Comparison of ENCODE assay signal across 24 cellular contexts in the genomic region with DNA sequence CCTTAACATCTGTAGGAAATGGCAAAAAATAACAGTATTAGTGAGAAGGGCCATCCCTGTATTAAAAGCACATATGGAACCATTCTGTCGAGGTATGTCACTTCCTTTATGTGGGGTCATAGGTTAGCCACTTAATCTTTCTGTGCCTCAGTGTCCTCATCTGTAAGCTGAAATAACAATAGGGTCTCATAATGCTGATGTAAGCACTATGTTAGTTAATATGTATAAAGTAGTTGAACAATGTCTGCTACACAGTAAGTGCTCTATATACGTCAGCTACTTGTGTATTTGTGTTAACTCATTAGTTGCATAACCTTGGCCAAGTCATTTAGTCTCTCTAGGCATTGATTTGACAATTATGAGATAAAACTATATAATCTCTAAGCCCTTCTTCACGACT. TPM values are rescaled to one million over a fixed set of nuclear protein-coding genes. Genes with fewer than 3 reads are reported as not detected.
DNase-seq lines count a peak whose midpoint lies in the region; ATAC-seq, FAIRE-seq and TF ChIP-seq lines count a peak whose summit lies in the region.
"Had no signal": no experiment of that assay in that cellular context is flagged by ENCODE, and none has a peak within 500 bp of the region (broad histone marks: within the 10 kb centered on the region; RNA-seq: fewer than 3 reads in every experiment).

No MANE protein-coding gene starts in this region.

- intact Hi-C loops in IMR-90 (cut with micrococcal nuclease) = no loop called here

- no peak overlapping the region for H2BK20ac ChIP-seq in IMR-90 (ENCODE audit: low read depth, low read length)
- H2BK20ac ChIP-seq in H1 (ENCODE audit: low read length) = no peak overlapping the region

- H4K91ac ChIP-seq in IMR-90 (ENCODE audit: insufficient read depth, low read depth, low read length) = no peak overlapping the region
- no peak overlapping the region for H4K91ac ChIP-seq in H1 (replicated peaks; ENCODE audit: insufficient read length, low read length)

- DNase-seq in SK-N-SH = no peak
- no peak for DNase-seq in IMR-90
- DNase-seq in H1 (ENCODE audit: low read depth in 1 of 2, low spot score in 2 of 2) = no peak
- DNase-seq in NCI-H1092 treated with DMSO at 0.1 percent for 48 hours (lab: John Stamatoyannopoulos, UW) = no peak
- no peak for DNase-seq in suprapubic skin (ENCODE audit: low spot score in 2 of 2)
- DNase-seq: ACHN; AML-193; BE2C; CD4-positive, alpha-beta T cell; CD8-positive, alpha-beta memory T cell; DMS53; DMS79 treated with DMSO at 0.1 percent for 48 hours; GF-D8; GOT3; H7; HCEC 1CT had no signal

- TF ChIP-seq CTCF in SK-N-SH (IDR thresholded peaks at IDR 0.05) (no peak), IMR-90 (conservative IDR thresholded peaks at IDR 0.05; ENCODE audit: low read depth, low read length) (no peak), H1 (IDR thresholded peaks at IDR 0.05; ENCODE audit: control extremely low read depth in 1 of 3, insufficient read depth in 1 of 3, low read depth in 1 of 3, low read length in 3 of 3) (no peak), suprapubic skin (IDR thresholded peaks at IDR 0.05) (no peak)

- TF ChIP-seq EP300 in SK-N-SH (IDR thresholded peaks at IDR 0.05; ENCODE audit: borderline replicate concordance in 1 of 2, low read depth in 1 of 2, low read length in 1 of 2) = no peak
- TF ChIP-seq EP300 in H1 (IDR thresholded peaks at IDR 0.05; ENCODE audit: borderline replicate concordance in 1 of 2, low read depth in 2 of 2, low read length in 2 of 2) = no peak
- no peak for TF ChIP-seq EP300 in suprapubic skin (IDR thresholded peaks at IDR 0.05)

- H3K23ac ChIP-seq in IMR-90 (ENCODE audit: low read depth, low read length) (no peak overlapping the region), H1 (ENCODE audit: insufficient read length) (no peak overlapping the region)

- WGBS in SK-N-SH (ENCODE audit: low lambda C conversion rate) = 72% methylated on average over 3 of the region's 3 CpGs
- no CpG with 5 or more reads among the region's 3 CpGs for WGBS in IMR-90 (ENCODE audit: extremely low coverage in 2 of 2, insufficient read length in 1 of 2), 2 experiments
- WGBS in H1 (ENCODE audit: extremely low coverage in 1 of 2, insufficient coverage in 1 of 2, insufficient read length in 1 of 2, insufficient replicate concordance in 2 of 2, low coverage in 1 of 2, low lambda C conversion rate in 2 of 2, missing lambda C conversion rate in 1 of 2), 2 experiments = 87% methylated on average over 3 of the region's 3 CpGs; no CpG with 5 or more reads in 1 of the 2 experiments
- 78% methylated on average over 3 of the region's 3 CpGs for WGBS in suprapubic skin

- H3K4me2 ChIP-seq in SK-N-SH (no peak overlapping the region), IMR-90 (ENCODE audit: low read depth, low read length) (no peak overlapping the region), H1 (ENCODE audit: insufficient read depth in 1 of 2, low read depth in 2 of 2, low read length in 2 of 2) (no peak overlapping the region)
- H3K4me2 ChIP-seq: BLaER1 treated with 17β-estradiol and CSF1 and Interleukin-3, amounts not matched to agents 10 nM and 100 nM had no signal

- in situ Hi-C loops in IMR-90 (cut with MboI; ENCODE audit: low sequenced_read_pairs) = no loop called here

- H3K79me2 ChIP-seq in SK-N-SH (ENCODE audit: insufficient read depth) (no peaks in the 10 kb centered on the region), H1 (ENCODE audit: control insufficient read depth in 1 of 2, insufficient read depth in 2 of 2, low read length in 2 of 2) (no peaks in the 10 kb centered on the region)

- POLR2A ChIA-PET in SK-N-SH (lab: Yijun Ruan, JAX) = no interaction called here
- POLR2A ChIA-PET in IMR-90 (lab: Charles Lee; ENCODE audit: unreplicated experiment) = no interaction called here
- POLR2A ChIA-PET in H1 (lab: Charles Lee; ENCODE audit: partially characterized antibody) = no interaction called here

- H3K9me2 ChIP-seq in SK-N-SH = no peaks in the 10 kb centered on the region

- no peak overlapping the region for H2BK5ac ChIP-seq in IMR-90 (ENCODE audit: low read depth, low read length, poor library complexity, severe bottlenecking)
- no peak overlapping the region for H2BK5ac ChIP-seq in H1 (ENCODE audit: low read depth, low read length)

- TF ChIP-seq POLR2A in IMR-90 (IDR thresholded peaks at IDR 0.05; ENCODE audit: low read depth, low read length) (no peak), H1 (IDR thresholded peaks at IDR 0.05; ENCODE audit: control extremely low read depth in 1 of 2, low read depth in 2 of 2, low read length in 2 of 2) (no peak), suprapubic skin (IDR thresholded peaks at IDR 0.05) (no peak)

- H3K18ac ChIP-seq in IMR-90 (ENCODE audit: low read depth, low read length) (no peak overlapping the region), H1 (ENCODE audit: extremely low read depth, low read length) (no peak overlapping the region)

- H3K4me1 ChIP-seq in SK-N-SH (ENCODE audit: control insufficient read depth in 1 of 2, insufficient read depth in 2 of 2, low read depth in 1 of 2, low read length in 1 of 2) (peaks cover 0 to 3% of the 10 kb centered on the region in 2 experiments; a peak in 2 of 4 replicates), IMR-90 (ENCODE audit: control insufficient read depth, insufficient read depth, low read length) (no peaks in the 10 kb centered on the region), H1 (replicated peaks in 1 of 4; ENCODE audit: control insufficient read depth in 3 of 4, insufficient read depth in 4 of 4, low read length in 3 of 4) (peaks cover 0 to 6% (median 2%) of the 10 kb centered on the region in 4 experiments; a peak in 2 of 7 replicates), suprapubic skin (no peaks in the 10 kb centered on the region)
- H3K4me1 ChIP-seq: BLaER1 treated with 17β-estradiol and CSF1 and Interleukin-3, amounts not matched to agents 10 nM and 100 nM had no signal

- H3K9me3 ChIP-seq in SK-N-SH (no peaks in the 10 kb centered on the region), IMR-90 (ENCODE audit: control insufficient read depth, insufficient read depth, low read length) (no peaks in the 10 kb centered on the region), H1 (ENCODE audit: insufficient read depth in 2 of 2, low read depth in 1 of 2, low read length in 1 of 2) (no peaks in the 10 kb centered on the region), suprapubic skin (no peaks in the 10 kb centered on the region)
- H3K9me3 ChIP-seq: BE2C; BLaER1 treated with 17β-estradiol and CSF1 and Interleukin-3, amounts not matched to agents 10 nM and 100 nM had no signal

- no TSS peak for BruUV-seq in IMR-90 (replicated peaks; lab: Mats Ljungman, UMichigan)

- H4K20me1 ChIP-seq in SK-N-SH (ENCODE audit: insufficient read depth) (no peaks in the 10 kb centered on the region), IMR-90 (ENCODE audit: insufficient read depth, low read length) (no peaks in the 10 kb centered on the region), H1 (replicated peaks in 1 of 2; ENCODE audit: control insufficient read depth in 1 of 2, insufficient read depth in 2 of 2, low read length in 2 of 2) (no peaks in the 10 kb centered on the region)
- H4K20me1 ChIP-seq: BLaER1 treated with 17β-estradiol and CSF1 and Interleukin-3, amounts not matched to agents 10 nM and 100 nM had no signal

- H3K27ac ChIP-seq in SK-N-SH (ENCODE audit: low read depth in 2 of 2, low read length in 1 of 2) (no peak overlapping the region), IMR-90 (ENCODE audit: insufficient read depth, low read length) (no peak overlapping the region), H1 (ENCODE audit: low read depth, low read length) (no peak overlapping the region), suprapubic skin (no peak overlapping the region)
- H3K27ac ChIP-seq: 22Rv1; BLaER1 treated with 17β-estradiol and CSF1 and Interleukin-3, amounts not matched to agents 10 nM and 100 nM had no signal

- H3K4ac ChIP-seq in IMR-90 (ENCODE audit: low read depth, low read length) (no peak overlapping the region), H1 (replicated peaks; ENCODE audit: insufficient read length, low read depth, low read length) (no peak overlapping the region)

- H3K9ac ChIP-seq in SK-N-SH = no peak overlapping the region
- H3K9ac ChIP-seq in IMR-90 (ENCODE audit: low read depth, low read length) = no peak overlapping the region
- H3K9ac ChIP-seq in H1 (replicated peaks in 1 of 4; ENCODE audit: extremely low read depth in 1 of 4, low read depth in 3 of 4, low read length in 3 of 4) = no peak overlapping the region
- H3K9ac ChIP-seq: BLaER1 treated with 17β-estradiol and CSF1 and Interleukin-3, amounts not matched to agents 10 nM and 100 nM had no signal

- H3K4me3 ChIP-seq in SK-N-SH (ENCODE audit: low read depth in 2 of 2, low read length in 1 of 2) (no peak overlapping the region), IMR-90 (ENCODE audit: insufficient read depth, low read depth, low read length) (no peak overlapping the region), H1 (ENCODE audit: extremely low read depth in 1 of 4, insufficient read depth in 2 of 4, low read depth in 3 of 4, low read length in 4 of 4) (no peak overlapping the region), suprapubic skin (no peak overlapping the region)
- H3K4me3 ChIP-seq: BLaER1 treated with 17β-estradiol and CSF1 and Interleukin-3, amounts not matched to agents 10 nM and 100 nM had no signal

- no peaks in the 10 kb centered on the region for H3K27me3 ChIP-seq in SK-N-SH (ENCODE audit: insufficient read depth)
- H3K27me3 ChIP-seq in IMR-90 (ENCODE audit: control insufficient read depth, insufficient read depth, low read length) = no peaks in the 10 kb centered on the region; the same call in 1 of the 2 replicates
- H3K27me3 ChIP-seq in H1 (replicated peaks in 1 of 4; ENCODE audit: control insufficient read depth in 3 of 4, extremely low read depth in 1 of 4, insufficient read depth in 3 of 4, low read length in 3 of 4) = no peaks in the 10 kb centered on the region
- no peaks in the 10 kb centered on the region for H3K27me3 ChIP-seq in suprapubic skin
- H3K27me3 ChIP-seq: BE2C; BLaER1 treated with 17β-estradiol and CSF1 and Interleukin-3, amounts not matched to agents 10 nM and 100 nM had no signal

- no peak overlapping the region for H2AFZ ChIP-seq in SK-N-SH (ENCODE audit: low read depth)
- H2AFZ ChIP-seq in IMR-90 (replicated peaks; ENCODE audit: low read length, poor library complexity) = no peak overlapping the region
- no peak overlapping the region for H2AFZ ChIP-seq in H1 (ENCODE audit: low read length)

- dilution Hi-C loops in IMR-90 (cut with HindIII; ENCODE audit: low sequenced_read_pairs, unreplicated experiment) = no loop called here

- no peaks in the 10 kb centered on the region for H3K36me3 ChIP-seq in SK-N-SH (replicated peaks in 1 of 2; ENCODE audit: control insufficient read depth in 1 of 2, insufficient read depth in 2 of 2, low read length in 1 of 2)
- H3K36me3 ChIP-seq in IMR-90 (ENCODE audit: control insufficient read depth, insufficient read depth, low read length) = no peaks in the 10 kb centered on the region
- no peaks in the 10 kb centered on the region for H3K36me3 ChIP-seq in H1 (ENCODE audit: control insufficient read depth in 2 of 4, insufficient read depth in 4 of 4, low read length in 3 of 4)
- H3K36me3 ChIP-seq in suprapubic skin = no peaks in the 10 kb centered on the region
- H3K36me3 ChIP-seq: BLaER1 treated with 17β-estradiol and CSF1 and Interleukin-3, amounts not matched to agents 10 nM and 100 nM had no signal

- H3K79me1 ChIP-seq in IMR-90 (ENCODE audit: low read depth in 1 of 2, low read length in 2 of 2) (no peaks in the 10 kb centered on the region), H1 (ENCODE audit: low read depth, low read length) (no peaks in the 10 kb centered on the region)

- no peak for TF ChIP-seq RAD21 in SK-N-SH (IDR thresholded peaks at IDR 0.05; ENCODE audit: low read length)
- TF ChIP-seq RAD21 in IMR-90 (IDR thresholded peaks at IDR 0.05; ENCODE audit: low read length) = no peak
- no peak for TF ChIP-seq RAD21 in H1 (IDR thresholded peaks at IDR 0.05 in 1 of 2, conservative IDR thresholded peaks at IDR 0.05 in 1 of 2; ENCODE audit: low read depth in 2 of 2, low read length in 2 of 2)

- no peak overlapping the region for H2AK5ac ChIP-seq in IMR-90 (ENCODE audit: low read depth, low read length)
- H2AK5ac ChIP-seq in H1 (ENCODE audit: low read depth, low read length) = no peak overlapping the region

- no peak overlapping the region for H3K14ac ChIP-seq in IMR-90 (replicated peaks; ENCODE audit: low read depth, low read length)
- no peak overlapping the region for H3K14ac ChIP-seq in H1 (ENCODE audit: insufficient read length)

- H2BK120ac ChIP-seq in IMR-90 (ENCODE audit: low read depth, low read length) (no peak overlapping the region), H1 (replicated peaks; ENCODE audit: low read depth, low read length) (no peak overlapping the region)

- no peak overlapping the region for H2AK9ac ChIP-seq in IMR-90 (replicated peaks; ENCODE audit: low read depth, low read length, poor library complexity)

- no peaks in the 10 kb centered on the region for H3K9me1 ChIP-seq in IMR-90 (ENCODE audit: insufficient read depth, low read length)

- ATAC-seq in SK-N-SH treated with all-trans-retinoic acid at 6 μM for 48 hours (no peak), IMR-90 (ENCODE audit: low read depth) (no peak)

- no peak for FAIRE-seq in H1 (lab: Jason Lieb, UNC)
- FAIRE-seq: A204.1, GM12891, GM18507 had no signal

- no peak overlapping the region for H2BK15ac ChIP-seq in IMR-90 (ENCODE audit: low read depth, low read length)
- no peak overlapping the region for H2BK15ac ChIP-seq in H1 (ENCODE audit: low read length)

- no peak overlapping the region for H2BK12ac ChIP-seq in H1 (ENCODE audit: low read depth, low read length)

- no peak overlapping the region for H3K56ac ChIP-seq in IMR-90 (ENCODE audit: extremely low read depth, insufficient read depth, low read length)
- no peak overlapping the region for H3K56ac ChIP-seq in H1 (replicated peaks; ENCODE audit: insufficient read length, low read depth, low read length)

- H4K5ac ChIP-seq in IMR-90 (ENCODE audit: low read depth, low read length) (no peak overlapping the region), H1 (ENCODE audit: insufficient read length, low read depth, low read length) (no peak overlapping the region)

- peaks cover 18% of the 10 kb centered on the region for H3F3A ChIP-seq in SK-N-SH (replicated peaks; ENCODE audit: insufficient read depth)

- no peaks in the 10 kb centered on the region; the same call in 1 of the 2 replicates for H3K23me2 ChIP-seq in H1 (ENCODE audit: low read depth, low read length)

- no peak overlapping the region for H4K8ac ChIP-seq in IMR-90 (ENCODE audit: low read depth in 2 of 2, low read length in 2 of 2)
- no peak overlapping the region for H4K8ac ChIP-seq in H1 (ENCODE audit: extremely low read depth, insufficient read depth, low read length)

- CTCF ChIA-PET in SK-N-SH (lab: Yijun Ruan, JAX) = no interaction called here
- CTCF ChIA-PET in IMR-90 (lab: Yijun Ruan, JAX) = no interaction called here
- CTCF ChIA-PET in H1 (lab: Charles Lee; ENCODE audit: partially characterized antibody) = no interaction called here

RNA-seq across cellular contexts. Expression of a gene that starts 11.8 kb away (rescaled TPM):
- polyA plus RNA-seq in SK-N-SH (2012; rRNA removed) = 0.23 and 0.49 TPM in 2 replicates
- 0.95 and 1.4 TPM in 2 replicates for polyA plus RNA-seq in SK-N-SH (2012; cell fraction: cytosol; rRNA removed)
- 0.16 and 0.19 TPM in 2 replicates for polyA plus RNA-seq in SK-N-SH (2012; cell fraction: nucleus; rRNA removed)
- total RNA-seq in IMR-90 (2012; rRNA removed) = under 0.01 TPM in 2 replicates
- polyA plus RNA-seq in IMR-90 (2012; rRNA removed) = 0.05 and 0.06 TPM in 2 replicates
- 0.02 and 0.03 TPM in 2 replicates for polyA plus RNA-seq in IMR-90 (2012; cell fraction: cytosol; rRNA removed)
- 0.01 TPM in 1 of 2 replicates, not detected in the other for polyA plus RNA-seq in IMR-90 (2012; cell fraction: nucleus; rRNA removed; ENCODE audit: low replicate concordance)
- 4.8 and 5.6 TPM in 2 replicates for total RNA-seq in H1 (2021; fragmentation: NEBNext Ultra II Directional; extraction: Animal tissue kit (Norgen Biotek cat#: 25700))
- 1.3 and 1.9 TPM in 2 replicates for polyA plus RNA-seq in H1 (2011; rRNA removed)
- 1.8 TPM for polyA plus RNA-seq in H1 (2011; cell fraction: cytosol; rRNA removed)
- polyA plus RNA-seq in H1 (2011; cell fraction: nucleus; rRNA removed) = 1.9 TPM
- 1.8 to 3.0 TPM (median 2.0 TPM) in 4 replicates for polyA plus RNA-seq in H1 (2012, experiment 1 of 2)
- 0.79 TPM for polyA plus RNA-seq in H1 (2012, experiment 2 of 2)
- 3.7 TPM for polyA plus RNA-seq in H1 (2013, experiment 1 of 2)
- 5.4 TPM for polyA plus RNA-seq in H1 (2013, experiment 2 of 2)
- polyA minus RNA-seq in H1 (2011; rRNA and poly(A)+ RNA removed) = 2.2 and 2.7 TPM in 2 replicates
- polyA minus RNA-seq in H1 (2011; cell fraction: cytosol; rRNA and poly(A)+ RNA removed) = 1.1 TPM
- 10.1 TPM for polyA minus RNA-seq in H1 (2011; cell fraction: nucleus; rRNA and poly(A)+ RNA removed)
- total RNA-seq in suprapubic skin = not detected
- total RNA-seq: CD4-positive, alpha-beta T cell; CD8-positive, alpha-beta memory T cell; Daoy had no signal
- polyA plus RNA-seq: CD14-positive monocyte; CD8-positive, alpha-beta memory T cell had no signal
